11 cellular contexts compared by ENCODE assay signal in genomic region chr1:43069481-43070050, GRCh38.
DNase-seq lines count a peak whose midpoint lies in the region; ATAC-seq, FAIRE-seq and TF ChIP-seq lines count a peak whose summit lies in the region.
"Had no signal": no experiment of that assay in that cellular context is flagged by ENCODE, and none has a peak within 500 bp of the region (broad histone marks: within the 10 kb centered on the region; RNA-seq: fewer than 3 reads in every experiment).

No MANE protein-coding gene starts in this region.

- no peak for TF ChIP-seq EP300 in A549 (IDR thresholded peaks at IDR 0.05)

- WGBS in A549 (ENCODE audit: missing lambda C conversion rate), result 86% methylated on average over 11 of the region's 12 CpGs
- whole genome bisulfite sequencing in endodermal cell (ENCODE audit: insufficient coverage in 1 of 2, insufficient read length in 1 of 2), 2 experiments, result 92 to 98% methylated on average over 8 to 12 of the region's 12 CpGs

- ATAC-seq in A549 (no peak), HG03460 (IDR thresholded peaks at IDR 0.05; ENCODE audit: unreplicated experiment) (no peak)
- ATAC-seq: left lobe of liver, SK-N-SH treated with all-trans-retinoic acid at 6 μM for 48 hours had no signal

- TF ChIP-seq CTCF in A549 (IDR thresholded peaks at IDR 0.05), result no peak
- TF ChIP-seq CTCF in HEK293 (tag by site-specific recombination; IDR thresholded peaks at IDR 0.05), result no peak
- no peak for TF ChIP-seq CTCF in endodermal cell (conservative IDR thresholded peaks at IDR 0.05)
- no peak for TF ChIP-seq CTCF in nephron (IDR thresholded peaks at IDR 0.05; ENCODE audit: unreplicated experiment in 3 of 3)

- H3K4me1 Mint-ChIP-seq in endodermal cell (peaks cover 14% of the 10 kb centered on the region), nephron (peaks cover 16% of the 10 kb centered on the region)

- no peak overlapping the region for H3K4me3 ChIP-seq in A549
- no peak overlapping the region for H3K4me3 ChIP-seq in HEK293 (ENCODE audit: low read depth, low read length)
- no peak overlapping the region for H3K4me3 ChIP-seq in endodermal cell (ENCODE audit: low read length)
- no peak overlapping the region for H3K4me3 ChIP-seq in SJCRH30

- H3K9me3 Mint-ChIP-seq in endodermal cell (no peaks in the 10 kb centered on the region), nephron (no peaks in the 10 kb centered on the region)

- TF ChIP-seq POLR2A in A549 (IDR thresholded peaks at IDR 0.05; ENCODE audit: low read length), result no peak

- H3K4me2 ChIP-seq in A549, result no peak overlapping the region

- H3K27me3 Mint-ChIP-seq in endodermal cell (ENCODE audit: insufficient read depth) (peaks cover 13% of the 10 kb centered on the region), nephron (ENCODE audit: low read depth) (peaks cover 3% of the 10 kb centered on the region)

- H3K4me1 ChIP-seq in A549 (peaks cover 10% of the 10 kb centered on the region; the same call in 2 of the 3 replicates), HEK293 (ENCODE audit: control insufficient read depth, insufficient read depth, low read length) (no peaks in the 10 kb centered on the region; the same call in 1 of the 2 replicates), endodermal cell (ENCODE audit: control insufficient read depth, insufficient read depth, low read length) (no peaks in the 10 kb centered on the region), SJCRH30 (no peaks in the 10 kb centered on the region)

- no peak for FAIRE-seq in A549 (lab: Jason Lieb, UNC)

- H3K27ac Mint-ChIP-seq in endodermal cell (peak overlapping the region; percentile 48), nephron (peak overlapping the region; percentile 93 to 98 (median 97))

- H3K27ac ChIP-seq in A549 (peak overlapping the region; percentile 3 to 54; a peak in 3 of 6 replicates), HEK293 (ENCODE audit: extremely low read depth, low read depth, low read length) (no peak overlapping the region), endodermal cell (ENCODE audit: low read depth, low read length) (peak overlapping the region; percentile 30), SJCRH30 (no peak overlapping the region)

- no peak for DNase-seq in A549 (ENCODE audit: low read depth in 1 of 2, low spot score in 1 of 2)
- DNase-seq in endodermal cell, result peak; percentile 80
- no peak for DNase-seq in NOMO-1 (lab: John Stamatoyannopoulos, UW; ENCODE audit: unreplicated experiment in 2 of 2)
- no peak for DNase-seq in SJCRH30
- no peak for DNase-seq in GDM1 (lab: John Stamatoyannopoulos, UW)
- DNase-seq: activated T-cell treated with anti-CD3 and anti-CD28 coated beads, Interleukin-2, amount 50 U/mL, for 1 hour had no signal

- CTCF ChIA-PET in A549 (lab: Yijun Ruan, JAX) (interaction anchor here (10.7 kb wide), 1 partner anchor 154 kb away, joined by 280 read pairs; no protein-coding TSS in a partner anchor), HEK293 (lab: Yijun Ruan, JAX) (interaction anchor here (1.1 to 1.9 kb wide), 2 partner anchors 145 to 292 kb away, joined by 3 to 5 read pairs; no protein-coding TSS in a partner anchor)

- no peaks in the 10 kb centered on the region for H3K27me3 ChIP-seq in endodermal cell (ENCODE audit: control insufficient read depth, insufficient read depth, low read length, poor library complexity, severe bottlenecking)
- no peaks in the 10 kb centered on the region for H3K27me3 ChIP-seq in SJCRH30

- no peak for TF ChIP-seq RAD21 in A549 (conservative IDR thresholded peaks at IDR 0.05 in 1 of 2, IDR thresholded peaks at IDR 0.05 in 1 of 2)

- H3K36me3 Mint-ChIP-seq in endodermal cell (ENCODE audit: low read depth) (no peaks in the 10 kb centered on the region), nephron (ENCODE audit: low read depth) (no peaks in the 10 kb centered on the region)

- no peaks in the 10 kb centered on the region for H3K9me3 ChIP-seq in A549
- H3K9me3 ChIP-seq in HEK293 (ENCODE audit: control insufficient read depth, insufficient read depth, low read depth, low read length), result no peaks in the 10 kb centered on the region
- no peaks in the 10 kb centered on the region for H3K9me3 ChIP-seq in endodermal cell (ENCODE audit: control insufficient read depth, low read length)
- H3K9me3 ChIP-seq in SJCRH30 (replicated peaks), result no peaks in the 10 kb centered on the region

- H3K4me3 Mint-ChIP-seq in endodermal cell (no peak overlapping the region), nephron (peak overlapping the region; percentile 11 to 39 (median 25))

- no peak overlapping the region for H3K9ac ChIP-seq in endodermal cell (ENCODE audit: extremely low read depth, low read length, poor library complexity, severe bottlenecking)

- POLR2A ChIA-PET in A549 (lab: Yijun Ruan, JAX) (no interaction called here), HEK293 (lab: Yijun Ruan, JAX) (no interaction called here)

- H3K36me3 ChIP-seq in HEK293 (ENCODE audit: control insufficient read depth in 2 of 2, insufficient read depth in 1 of 2, low read length in 2 of 2) (no peaks in the 10 kb centered on the region), endodermal cell (ENCODE audit: control insufficient read depth, insufficient read depth, low read length) (no peaks in the 10 kb centered on the region), SJCRH30 (no peaks in the 10 kb centered on the region)

TF ChIP-seq in A549, 52 proteins besides CTCF, POLR2A, EP300 and RAD21 (continues in another document):
- no peak for TF ChIP-seq ELK1 (IDR thresholded peaks at IDR 0.05; ENCODE audit: low read depth, low read length)
- no peak for TF ChIP-seq ZNF302 (CRISPR knock-in tag; IDR thresholded peaks at IDR 0.05)
- no peak for TF ChIP-seq ESRRA (IDR thresholded peaks at IDR 0.05; ENCODE audit: borderline replicate concordance, low read length)
- TF ChIP-seq CHD2 (IDR thresholded peaks at IDR 0.05; ENCODE audit: low read length, partially characterized antibody), result no peak
- no peak for TF ChIP-seq RCOR1 (IDR thresholded peaks at IDR 0.05; ENCODE audit: low read depth, low read length)
- no peak for TF ChIP-seq E2F6 (IDR thresholded peaks at IDR 0.05; ENCODE audit: borderline replicate concordance, low read depth)
- TF ChIP-seq MAX (IDR thresholded peaks at IDR 0.05), result no peak
- TF ChIP-seq HOXB5 (CRISPR knock-in tag; IDR thresholded peaks at IDR 0.05), result no peak
- TF ChIP-seq RNF2 (IDR thresholded peaks at IDR 0.05; ENCODE audit: borderline replicate concordance, low read depth), result no peak
- no peak for TF ChIP-seq CEBPB (IDR thresholded peaks at IDR 0.05)
- TF ChIP-seq ZC3H11A (IDR thresholded peaks at IDR 0.05), result no peak
- TF ChIP-seq MAFK (IDR thresholded peaks at IDR 0.05; ENCODE audit: partially characterized antibody), result no peak

TF ChIP-seq in HEK293, 187 proteins besides CTCF, POLR2A, EP300 and RAD21:
- TF ChIP-seq ZNF423 (tag by site-specific recombination; IDR thresholded peaks at IDR 0.05), result no peak
- peak; percentile 23; the same call in 1 of the 2 replicates for TF ChIP-seq ZBTB20 (tag by site-specific recombination; IDR thresholded peaks at IDR 0.05)
- no peak for TF ChIP-seq GFI1B (tag by site-specific recombination; IDR thresholded peaks at IDR 0.05)
- TF ChIP-seq ZNF221 (tag by site-specific recombination; IDR thresholded peaks at IDR 0.05; ENCODE audit: borderline replicate concordance), result no peak
- TF ChIP-seq ZNF341 (tag by site-specific recombination; IDR thresholded peaks at IDR 0.05; ENCODE audit: low read depth), result peak; percentile 89
- peak; percentile 93 for TF ChIP-seq GLIS1 (tag by site-specific recombination; IDR thresholded peaks at IDR 0.05)
- peak; percentile 95 for TF ChIP-seq ZIC2 (tag by site-specific recombination; IDR thresholded peaks at IDR 0.05)
- 0 out of 2 replicates have a peak, but pooled peaks have one; percentile 33 for TF ChIP-seq ZFHX2 (tag by site-specific recombination; conservative IDR thresholded peaks at IDR 0.05)
TF ChIP-seq in HEK293: peak in this region for 5.

Comparison
In these comparisons a context has a peak if more than half of its experiments do, and no peak if none do; other contexts are left out.
1. H3K27ac ChIP-seq: peak in A549 (2 of 2) and endodermal cell (single experiment); none in HEK293 (single experiment) and SJCRH30 (single experiment).